1 cellular context compared by ENCODE assay signal in genomic region chr11:64225608-64226506, GRCh38.
TF ChIP-seq lines count a peak whose summit lies in the region.

TSS of gene NUDT22 (plus strand) at chr11:64226274. CDS start at chr11:64226653, 379 bp downstream.
TSS of gene TRPT1 (minus strand) at chr11:64226186. CDS start at chr11:64225860, 326 bp downstream.

TF ChIP-seq in HEK293, 187 proteins besides CTCF, POLR2A, EP300 and RAD21 (continued from another document):
- TF ChIP-seq KLF17 (tag by site-specific recombination; IDR thresholded peaks at IDR 0.05) (no peak), ZBTB7A (tag by site-specific recombination; IDR thresholded peaks at IDR 0.05; ENCODE audit: low read depth) (0 out of 2 replicates have a peak, but pooled peaks have one; percentile 36), ZBTB11 (tag by site-specific recombination; conservative IDR thresholded peaks at IDR 0.05; ENCODE audit: low read depth) (peak; percentile 94), ZNF266 (tag by site-specific recombination; IDR thresholded peaks at IDR 0.05; ENCODE audit: low read depth) (no peak), ZNF785 (tag by site-specific recombination; IDR thresholded peaks at IDR 0.05) (no peak), PATZ1 (tag by site-specific recombination; IDR thresholded peaks at IDR 0.05) (peak; percentile 67; the same call in 1 of the 2 replicates), ZNF140 (tag by site-specific recombination; IDR thresholded peaks at IDR 0.05) (no peak), ZNF398 (tag by site-specific recombination; IDR thresholded peaks at IDR 0.05) (peak; percentile 77), ZNF133 (tag by site-specific recombination; IDR thresholded peaks at IDR 0.05) (no peak), GLIS2 (tag by site-specific recombination; IDR thresholded peaks at IDR 0.05) (peak; percentile 45; the same call in 1 of the 2 replicates), ZNF223 (tag by site-specific recombination; IDR thresholded peaks at IDR 0.05) (no peak), ZNF596 (tag by site-specific recombination; IDR thresholded peaks at IDR 0.05) (no peak), ZNF585B (tag by site-specific recombination; IDR thresholded peaks at IDR 0.05) (no peak), ZBTB6 (tag by site-specific recombination; IDR thresholded peaks at IDR 0.05) (no peak), EGR2 (tag by site-specific recombination; IDR thresholded peaks at IDR 0.05; ENCODE audit: low read depth) (no peak), YY1 (tag by site-specific recombination; IDR thresholded peaks at IDR 0.05) (no peak), ZNF26 (tag by site-specific recombination; IDR thresholded peaks at IDR 0.05) (no peak)
